Comparison of ENCODE assay signal across 21 cellular contexts in genomic region chr10:1204434-1205326, GRCh38.
DNase-seq lines count a peak whose midpoint lies in the region; ATAC-seq, FAIRE-seq and TF ChIP-seq lines count a peak whose summit lies in the region.
"Had no signal": no experiment of that assay in that cellular context is flagged by ENCODE, and none has a peak within 500 bp of the region (broad histone marks: within the 10 kb centered on the region; RNA-seq: fewer than 3 reads in every experiment).

No MANE protein-coding gene starts in this region.

- H3K18ac ChIP-seq in H1 (ENCODE audit: extremely low read depth, low read length): no peak overlapping the region

- H3K9ac ChIP-seq in H1 (replicated peaks in 1 of 4; ENCODE audit: extremely low read depth in 1 of 4, low read depth in 3 of 4, low read length in 3 of 4): no peak overlapping the region

- no peak overlapping the region for H3K56ac ChIP-seq in H1 (replicated peaks; ENCODE audit: insufficient read length, low read depth, low read length)

- no peak for TF ChIP-seq POLR2A in H1 (IDR thresholded peaks at IDR 0.05; ENCODE audit: control extremely low read depth in 1 of 2, low read depth in 2 of 2, low read length in 2 of 2)

- ATAC-seq in upper lobe of right lung (no peak), GM21723 (IDR thresholded peaks at IDR 0.05; ENCODE audit: unreplicated experiment) (no peak)
- ATAC-seq: CD8-positive, alpha-beta T cell; Panc1 had no signal

- H3K27me3 Mint-ChIP-seq in activated T-cell treated with anti-CD3 and anti-CD28 coated beads, Interleukin-2, amount 50 U/mL, for 24 hours: no peaks in the 10 kb centered on the region
- peaks cover 2% of the 10 kb centered on the region for H3K27me3 Mint-ChIP-seq in activated CD4-positive, alpha-beta T cell treated with anti-CD3 and anti-CD28 coated beads, Interleukin-2, amount 10 ng/mL, durations not matched to agents 7 days and 5 days

- H3K4me2 ChIP-seq in H1 (ENCODE audit: insufficient read depth in 1 of 2, low read depth in 2 of 2, low read length in 2 of 2) (no peak overlapping the region), osteoblast (ENCODE audit: insufficient read depth, low read length) (no peak overlapping the region)

- no peak overlapping the region for H4K5ac ChIP-seq in H1 (ENCODE audit: insufficient read length, low read depth, low read length)

- H3K4me1 ChIP-seq in H1 (replicated peaks in 1 of 4; ENCODE audit: control insufficient read depth in 3 of 4, insufficient read depth in 4 of 4, low read length in 3 of 4): peaks cover 0 to 9% (median 0%) of the 10 kb centered on the region in 4 experiments; a peak in 4 of 7 replicates
- H3K4me1 ChIP-seq in osteoblast (ENCODE audit: insufficient read depth, low read length): no peaks in the 10 kb centered on the region
- H3K4me1 ChIP-seq in upper lobe of right lung: no peaks in the 10 kb centered on the region

- H3K27ac ChIP-seq in H1 (ENCODE audit: low read depth, low read length): no peak overlapping the region
- H3K27ac ChIP-seq in osteoblast (ENCODE audit: low read depth, low read length): no peak overlapping the region
- H3K27ac ChIP-seq in upper lobe of right lung: no peak overlapping the region

- TF ChIP-seq EP300 in H1 (IDR thresholded peaks at IDR 0.05; ENCODE audit: borderline replicate concordance in 1 of 2, low read depth in 2 of 2, low read length in 2 of 2): no peak

- H3K9me3 ChIP-seq in H1 (ENCODE audit: insufficient read depth in 2 of 2, low read depth in 1 of 2, low read length in 1 of 2) (no peaks in the 10 kb centered on the region), osteoblast (ENCODE audit: low read depth, low read length) (no peaks in the 10 kb centered on the region), upper lobe of right lung (no peaks in the 10 kb centered on the region)

- CTCF ChIA-PET in H1 (lab: Charles Lee; ENCODE audit: partially characterized antibody): interaction anchor here (1.2 kb wide), 1 partner anchor 14 kb away, joined by 4 read pairs; no protein-coding TSS in a partner anchor
- CTCF ChIA-PET in activated CD4-positive, alpha-beta T cell treated with anti-CD3 and anti-CD28 coated beads, Interleukin-2, amount 10 ng/mL, durations not matched to agents 7 days and 5 days (lab: Charles Lee): no interaction called here

- H2AK5ac ChIP-seq in H1 (ENCODE audit: low read depth, low read length): no peak overlapping the region

- H4K91ac ChIP-seq in H1 (replicated peaks; ENCODE audit: insufficient read length, low read length): no peak overlapping the region

- no peak overlapping the region for H3K27ac Mint-ChIP-seq in activated T-cell treated with anti-CD3 and anti-CD28 coated beads, Interleukin-2, amount 50 U/mL, for 24 hours
- no peak overlapping the region for H3K27ac Mint-ChIP-seq in activated CD4-positive, alpha-beta T cell treated with anti-CD3 and anti-CD28 coated beads, Interleukin-2, amount 10 ng/mL, durations not matched to agents 7 days and 5 days
- H3K27ac Mint-ChIP-seq: CD8-positive, alpha-beta T cell had no signal

- TF ChIP-seq CTCF in H1 (IDR thresholded peaks at IDR 0.05; ENCODE audit: control extremely low read depth in 1 of 3, insufficient read depth in 1 of 3, low read depth in 1 of 3, low read length in 3 of 3): no peak
- no peak for TF ChIP-seq CTCF in osteoblast (IDR thresholded peaks at IDR 0.05; ENCODE audit: extremely low read depth, low read depth, low read length)
- no peak for TF ChIP-seq CTCF in upper lobe of right lung (IDR thresholded peaks at IDR 0.05)

- TF ChIP-seq RAD21 in H1 (IDR thresholded peaks at IDR 0.05 in 1 of 2, conservative IDR thresholded peaks at IDR 0.05 in 1 of 2; ENCODE audit: low read depth in 2 of 2, low read length in 2 of 2): no peak

- H3K79me2 ChIP-seq in H1 (ENCODE audit: control insufficient read depth in 1 of 2, insufficient read depth in 2 of 2, low read length in 2 of 2): no peaks in the 10 kb centered on the region
- no peaks in the 10 kb centered on the region for H3K79me2 ChIP-seq in osteoblast (ENCODE audit: insufficient read depth, low read length)

- no peak overlapping the region for H2BK120ac ChIP-seq in H1 (replicated peaks; ENCODE audit: low read depth, low read length)

- H3K14ac ChIP-seq in H1 (ENCODE audit: insufficient read length): no peak overlapping the region

- H2AFZ ChIP-seq in H1 (ENCODE audit: low read length): no peak overlapping the region
- no peak overlapping the region for H2AFZ ChIP-seq in osteoblast (ENCODE audit: low read length)

- intact Hi-C loops in upper lobe of right lung (cut with DNase I): no loop called here

- peaks cover 0 to 3% of the 10 kb centered on the region in 2 experiments for H4K20me1 ChIP-seq in H1 (replicated peaks in 1 of 2; ENCODE audit: control insufficient read depth in 1 of 2, insufficient read depth in 2 of 2, low read length in 2 of 2)
- H4K20me1 ChIP-seq in osteoblast (ENCODE audit: insufficient read depth, low read length): no peaks in the 10 kb centered on the region

- H3K36me3 ChIP-seq in H1 (ENCODE audit: control insufficient read depth in 2 of 4, insufficient read depth in 4 of 4, low read length in 3 of 4): no peaks in the 10 kb centered on the region
- H3K36me3 ChIP-seq in osteoblast (ENCODE audit: insufficient read depth, low read length): no peaks in the 10 kb centered on the region
- H3K36me3 ChIP-seq in upper lobe of right lung: no peaks in the 10 kb centered on the region

- H3K4me3 Mint-ChIP-seq in activated T-cell treated with anti-CD3 and anti-CD28 coated beads, Interleukin-2, amount 50 U/mL, for 24 hours: no peak overlapping the region
- H3K4me3 Mint-ChIP-seq in activated CD4-positive, alpha-beta T cell treated with anti-CD3 and anti-CD28 coated beads, Interleukin-2, amount 10 ng/mL, durations not matched to agents 7 days and 5 days: no peak overlapping the region
- H3K4me3 Mint-ChIP-seq: CD8-positive, alpha-beta T cell had no signal

- H3K36me3 Mint-ChIP-seq in activated T-cell treated with anti-CD3 and anti-CD28 coated beads, Interleukin-2, amount 50 U/mL, for 24 hours (ENCODE audit: low read depth): no peaks in the 10 kb centered on the region
- no peaks in the 10 kb centered on the region for H3K36me3 Mint-ChIP-seq in activated CD4-positive, alpha-beta T cell treated with anti-CD3 and anti-CD28 coated beads, Interleukin-2, amount 10 ng/mL, durations not matched to agents 7 days and 5 days (ENCODE audit: low read depth)
- H3K36me3 Mint-ChIP-seq: CD8-positive, alpha-beta T cell had no signal

- H3K79me1 ChIP-seq in H1 (ENCODE audit: low read depth, low read length): no peaks in the 10 kb centered on the region

- H4K8ac ChIP-seq in H1 (ENCODE audit: extremely low read depth, insufficient read depth, low read length): 0 out of 2 replicates have a peak overlapping the region, but pooled peaks have one; percentile 60

- H3K4me1 Mint-ChIP-seq in activated T-cell treated with anti-CD3 and anti-CD28 coated beads, Interleukin-2, amount 50 U/mL, for 24 hours (ENCODE audit: low read depth): no peaks in the 10 kb centered on the region
- H3K4me1 Mint-ChIP-seq in activated CD4-positive, alpha-beta T cell treated with anti-CD3 and anti-CD28 coated beads, Interleukin-2, amount 10 ng/mL, durations not matched to agents 7 days and 5 days: no peaks in the 10 kb centered on the region

- 86% methylated on average over 26 of the region's 26 CpGs; no CpG with 5 or more reads in 1 of the 2 experiments for WGBS in H1 (ENCODE audit: extremely low coverage in 1 of 2, insufficient coverage in 1 of 2, insufficient read length in 1 of 2, insufficient replicate concordance in 2 of 2, low coverage in 1 of 2, low lambda C conversion rate in 2 of 2, missing lambda C conversion rate in 1 of 2), 2 experiments

- DNase-seq in activated T-cell treated with anti-CD3 and anti-CD28 coated beads, Interleukin-2, amount 50 U/mL, for 24 hours: peak; percentile 13
- DNase-seq in activated T-cell treated with anti-CD3 and anti-CD28 coated beads, Interleukin-2, amount 50 U/mL, for 48 hours: no peak
- DNase-seq in H1 (ENCODE audit: low read depth in 1 of 2, low spot score in 2 of 2) (no peak), osteoblast (ENCODE audit: insufficient read length, low spot score, missing footprints) (peak; percentile 63), upper lobe of right lung (peak; percentile 53), NCI-H774 (lab: John Stamatoyannopoulos, UW) (no peak)
- no peak for DNase-seq in activated CD4-positive, alpha-beta T cell treated with anti-CD3 and anti-CD28 coated beads, Interleukin-2, amount 10 ng/mL, durations not matched to agents 7 days and 5 days
- DNase-seq: AML-193; C1 segment of cervical spinal cord; Calu3; CD8-positive, alpha-beta T cell; IMR-90; NCI-H1105; NCI-H2029 treated with DMSO at 0.1 percent for 48 hours; NCI-H226; NCI-H510A treated with DMSO at 0.1 percent for 48 hours; NCI-H82 had no signal

- H3K4ac ChIP-seq in H1 (replicated peaks; ENCODE audit: insufficient read length, low read depth, low read length): no peak overlapping the region

- no peaks in the 10 kb centered on the region for H3K9me3 Mint-ChIP-seq in activated T-cell treated with anti-CD3 and anti-CD28 coated beads, Interleukin-2, amount 50 U/mL, for 24 hours
- H3K9me3 Mint-ChIP-seq in activated CD4-positive, alpha-beta T cell treated with anti-CD3 and anti-CD28 coated beads, Interleukin-2, amount 10 ng/mL, durations not matched to agents 7 days and 5 days: no peaks in the 10 kb centered on the region
- H3K9me3 Mint-ChIP-seq: CD8-positive, alpha-beta T cell had no signal

- H3K27me3 ChIP-seq in H1 (replicated peaks in 1 of 4; ENCODE audit: control insufficient read depth in 3 of 4, extremely low read depth in 1 of 4, insufficient read depth in 3 of 4, low read length in 3 of 4) (no peaks in the 10 kb centered on the region), osteoblast (ENCODE audit: insufficient read depth, low read length) (no peaks in the 10 kb centered on the region), upper lobe of right lung (peaks cover 5% of the 10 kb centered on the region)

- POLR2A ChIA-PET in H1 (lab: Charles Lee; ENCODE audit: partially characterized antibody): no interaction called here
- POLR2A ChIA-PET in activated CD4-positive, alpha-beta T cell treated with anti-CD3 and anti-CD28 coated beads, Interleukin-2, amount 10 ng/mL, durations not matched to agents 7 days and 5 days (lab: Charles Lee): no interaction called here

- H3K23ac ChIP-seq in H1 (ENCODE audit: insufficient read length): no peak overlapping the region

- H3K23me2 ChIP-seq in H1 (ENCODE audit: low read depth, low read length): peaks cover 3% of the 10 kb centered on the region; the same call in 1 of the 2 replicates

- no peak overlapping the region for H2BK5ac ChIP-seq in H1 (ENCODE audit: low read depth, low read length)

- peak overlapping the region; percentile 72; the same call in 1 of the 2 replicates for H2BK15ac ChIP-seq in H1 (ENCODE audit: low read length)

- H2BK12ac ChIP-seq in H1 (ENCODE audit: low read depth, low read length): no peak overlapping the region

- no peak for FAIRE-seq in H1 (lab: Jason Lieb, UNC)
- FAIRE-seq: G401.6, GM12892 had no signal

- H2BK20ac ChIP-seq in H1 (ENCODE audit: low read length): no peak overlapping the region

- H3K4me3 ChIP-seq in H1 (ENCODE audit: extremely low read depth in 1 of 4, insufficient read depth in 2 of 4, low read depth in 3 of 4, low read length in 4 of 4): no peak overlapping the region
- H3K4me3 ChIP-seq in osteoblast (ENCODE audit: insufficient read depth, low read length): no peak overlapping the region
- no peak overlapping the region for H3K4me3 ChIP-seq in upper lobe of right lung

Comparison
In these comparisons a context has a peak if more than half of its experiments do, and no peak if none do; other contexts are left out.
1. DNase-seq: peak in activated T-cell treated with anti-CD3 and anti-CD28 coated beads, Interleukin-2, amount 50 U/mL, for 24 hours (single experiment), osteoblast (single experiment) and upper lobe of right lung (single experiment); none in activated T-cell treated with anti-CD3 and anti-CD28 coated beads, Interleukin-2, amount 50 U/mL, for 48 hours (0 of 2), H1 (0 of 2), NCI-H774 (single experiment) and activated CD4-positive, alpha-beta T cell treated with anti-CD3 and anti-CD28 coated beads, Interleukin-2, amount 10 ng/mL, durations not matched to agents 7 days and 5 days (single experiment).